ENCODE assay signal across 11 cellular contexts in genomic region chr22:30614879-30615278, GRCh38. TPM values are rescaled to one million over a fixed set of nuclear protein-coding genes. Genes with fewer than 3 reads are reported as not detected.
"Had no signal": no experiment of that assay in that cellular context is flagged by ENCODE, and none has a peak within 500 bp of the region (broad histone marks: within the 10 kb centered on the region; RNA-seq: fewer than 3 reads in every experiment).

No MANE protein-coding gene starts in this region.

- H3K9me3 Mint-ChIP-seq: H9, IgD-negative memory B cell had no signal

- H3K4me1 Mint-ChIP-seq: H9 had no signal

- H3K27ac Mint-ChIP-seq: H9 had no signal

- H3K36me3 Mint-ChIP-seq: IgD-negative memory B cell had no signal

- DNase-seq: GM23248, H9, HCEC 1CT, KBM-7 had no signal

- FAIRE-seq: H1, H54, HepG2 had no signal

- H2AFZ ChIP-seq: GM23248 had no signal

- H3K4me3 Mint-ChIP-seq: H9, IgD-negative memory B cell had no signal

- H3K4me2 ChIP-seq: KMS-11 had no signal

- H3K4me3 ChIP-seq: GM23248 had no signal

- H3K27ac ChIP-seq: GM23248, HL-60, KMS-11 had no signal

RNA-seq across cellular contexts. Expression of gene GAL3ST1, which starts 40.4 kb away (rescaled TPM):
- total RNA-seq: GM23248, HT1080 had no signal
- polyA plus RNA-seq: GM23248, IgD-negative memory B cell had no signal
